In the genomic region with DNA sequence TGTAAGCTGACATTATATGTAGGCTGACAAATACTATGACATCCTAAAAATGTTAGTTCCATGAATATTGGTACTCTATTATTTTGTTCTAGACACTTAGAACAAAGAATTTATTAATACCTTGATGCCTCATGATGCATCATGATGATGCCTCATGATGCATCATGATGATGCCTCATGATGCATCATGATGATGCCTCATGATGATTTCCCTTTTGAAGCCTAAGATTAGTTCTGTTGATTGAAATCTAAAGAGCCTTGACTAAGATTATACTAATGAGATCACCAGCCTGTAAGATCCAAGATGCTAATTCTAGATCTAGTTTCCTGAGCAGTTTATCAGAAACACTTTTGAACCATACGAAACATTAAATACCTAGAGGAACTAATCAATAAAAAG, we compare ENCODE assay signal across 1 cellular context.
A peak's percentile ranks its signal among the peaks of the same experiment; 100 is the strongest.
TF ChIP-seq lines count a peak whose summit lies in the region.

No MANE protein-coding gene starts in this region.

TF ChIP-seq in HCT116, 20 proteins besides CTCF, POLR2A, EP300 and RAD21 (continued from another document):
- TF ChIP-seq JUND (IDR thresholded peaks at IDR 0.05), result peak; percentile 27; the same call in 1 of the 2 replicates
- no peak for TF ChIP-seq EZH2phosphoT487 (IDR thresholded peaks at IDR 0.05; ENCODE audit: borderline replicate concordance)
- peak; percentile 74 for TF ChIP-seq FOSL1 (IDR thresholded peaks at IDR 0.05; ENCODE audit: low read depth)
- no peak for TF ChIP-seq ELF1 (IDR thresholded peaks at IDR 0.05; ENCODE audit: borderline replicate concordance, low read depth)
- TF ChIP-seq SRF (IDR thresholded peaks at IDR 0.05; ENCODE audit: low read depth), result no peak
- TF ChIP-seq, protein P1, sequence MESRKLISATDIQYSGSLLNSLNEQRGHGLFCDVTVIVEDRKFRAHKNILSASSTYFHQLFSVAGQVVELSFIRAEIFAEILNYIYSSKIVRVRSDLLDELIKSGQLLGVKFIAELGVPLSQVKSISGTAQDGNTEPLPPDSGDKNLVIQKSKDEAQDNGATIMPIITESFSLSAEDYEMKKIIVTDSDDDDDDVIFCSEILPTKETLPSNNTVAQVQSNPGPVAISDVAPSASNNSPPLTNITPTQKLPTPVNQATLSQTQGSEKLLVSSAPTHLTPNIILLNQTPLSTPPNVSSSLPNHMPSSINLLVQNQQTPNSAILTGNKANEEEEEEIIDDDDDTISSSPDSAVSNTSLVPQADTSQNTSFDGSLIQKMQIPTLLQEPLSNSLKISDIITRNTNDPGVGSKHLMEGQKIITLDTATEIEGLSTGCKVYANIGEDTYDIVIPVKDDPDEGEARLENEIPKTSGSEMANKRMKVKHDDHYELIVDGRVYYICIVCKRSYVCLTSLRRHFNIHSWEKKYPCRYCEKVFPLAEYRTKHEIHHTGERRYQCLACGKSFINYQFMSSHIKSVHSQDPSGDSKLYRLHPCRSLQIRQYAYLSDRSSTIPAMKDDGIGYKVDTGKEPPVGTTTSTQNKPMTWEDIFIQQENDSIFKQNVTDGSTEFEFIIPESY (IDR thresholded peaks at IDR 0.05; ENCODE audit: extremely low read depth, insufficient replicate concordance, low read length), result no peak
TF ChIP-seq in HCT116: peak in this region for 2.
